Comparison of ENCODE assay signal across 14 cellular contexts in genomic region chr4:8118035-8118434, GRCh38.
"Had no signal": no experiment of that assay in that cellular context is flagged by ENCODE, and none has a peak within 500 bp of the region (broad histone marks: within the 10 kb centered on the region; RNA-seq: fewer than 3 reads in every experiment).

No MANE protein-coding gene starts in this region.

- H3K9me3 ChIP-seq: adrenal gland, breast epithelium, esophagus muscularis mucosa, lower lobe of right lung had no signal

- FAIRE-seq: astrocyte, endothelial cell of umbilical vein, small intestine had no signal

- H3K27ac ChIP-seq: breast epithelium, esophagus muscularis mucosa, lower lobe of right lung had no signal

- H3K9me3 Mint-ChIP-seq: activated naive CD4-positive, alpha-beta T cell treated with anti-CD3 and anti-CD28 coated beads, Interleukin-2, amount 50 U/mL, for 72 hours; stimulated activated effector memory CD8-positive, alpha-beta T cell treated with anti-CD3 and anti-CD28 coated beads, Interleukin-12 subunit alpha, Interleukin-12 subunit beta, amount 100 ng/mL, for 72 hours had no signal

- H3K27ac Mint-ChIP-seq: activated T-cell treated with anti-CD3 and anti-CD28 coated beads, Interleukin-2, amount 50 U/mL, for 72 hours; immature natural killer cell; stimulated activated effector memory CD8-positive, alpha-beta T cell treated with anti-CD3 and anti-CD28 coated beads, Interleukin-12 subunit alpha, Interleukin-12 subunit beta, amount 100 ng/mL, for 72 hours had no signal

- H3K36me3 Mint-ChIP-seq: activated naive CD4-positive, alpha-beta T cell treated with anti-CD3 and anti-CD28 coated beads, Interleukin-2, amount 50 U/mL, for 72 hours; immature natural killer cell; stimulated activated effector memory CD8-positive, alpha-beta T cell treated with anti-CD3 and anti-CD28 coated beads, Interleukin-12 subunit alpha, Interleukin-12 subunit beta, amount 100 ng/mL, for 72 hours had no signal

- DNase-seq: effector memory CD4-positive, alpha-beta T cell; lower lobe of right lung; occipital lobe had no signal

- H3K4me3 ChIP-seq: adrenal gland, breast epithelium, esophagus muscularis mucosa, lower lobe of right lung had no signal

- H3K36me3 ChIP-seq: adrenal gland, breast epithelium, esophagus muscularis mucosa, lower lobe of right lung had no signal

- H3K27me3 ChIP-seq: adrenal gland, breast epithelium, esophagus muscularis mucosa had no signal

- H3K4me3 Mint-ChIP-seq: activated T-cell treated with anti-CD3 and anti-CD28 coated beads, Interleukin-2, amount 50 U/mL, for 72 hours; immature natural killer cell; nephron progenitor cell; stimulated activated effector memory CD8-positive, alpha-beta T cell treated with anti-CD3 and anti-CD28 coated beads, Interleukin-12 subunit alpha, Interleukin-12 subunit beta, amount 100 ng/mL, for 72 hours had no signal

- H3K4me1 ChIP-seq: adrenal gland, breast epithelium had no signal
